21 cellular contexts compared by ENCODE assay signal in genomic region chr22:27630754-27631153, GRCh38.
A peak's percentile ranks its signal among the peaks of the same experiment; 100 is the strongest.
DNase-seq lines count a peak whose midpoint lies in the region; TF ChIP-seq lines count a peak whose summit lies in the region.
"Had no signal": no experiment of that assay in that cellular context is flagged by ENCODE, and none has a peak within 500 bp of the region (broad histone marks: within the 10 kb centered on the region; RNA-seq: fewer than 3 reads in every experiment).

No MANE protein-coding gene starts in this region.

- no peak overlapping the region for H4K8ac ChIP-seq in mesendoderm (ENCODE audit: low read depth, low read length)

- H3K9me3 Mint-ChIP-seq in endodermal cell = peaks cover 1% of the 10 kb centered on the region
- H3K9me3 Mint-ChIP-seq in T-helper 2 cell treated with Interferon-gamma antibody and Interleukin-4, amounts not matched to agents 5 μg/mL and 100 μg/mL, for 36 hours = no peaks in the 10 kb centered on the region
- no peaks in the 10 kb centered on the region for H3K9me3 Mint-ChIP-seq in activated naive CD4-positive, alpha-beta T cell treated with anti-CD3 and anti-CD28 coated beads for 36 hours

- H3K9ac ChIP-seq in HUES48 (ENCODE audit: low read depth, low read length) (no peak overlapping the region), endodermal cell (ENCODE audit: extremely low read depth, low read length, poor library complexity, severe bottlenecking) (no peak overlapping the region), mesendoderm (ENCODE audit: low read length) (no peak overlapping the region)

- 100% methylated on average over 1 of the region's 5 CpGs; no CpG with 5 or more reads in 1 of the 2 experiments for WGBS in endodermal cell (ENCODE audit: insufficient coverage in 1 of 2, insufficient read length in 1 of 2), 2 experiments
- WGBS in mesendoderm (ENCODE audit: extremely low coverage, insufficient coverage, low lambda C conversion rate) = no CpG with 5 or more reads among the region's 5 CpGs

- H2BK5ac ChIP-seq in mesendoderm (ENCODE audit: low read length) = no peak overlapping the region

- H3K18ac ChIP-seq in mesendoderm (ENCODE audit: low read length) = no peak overlapping the region

- no peak overlapping the region for H2BK15ac ChIP-seq in mesendoderm (replicated peaks; ENCODE audit: low read depth)

- H3K79me2 ChIP-seq in mesendoderm (ENCODE audit: control insufficient read depth, insufficient read depth, low read length) = no peaks in the 10 kb centered on the region

- H3K4me3 ChIP-seq in HUES48 (ENCODE audit: low read depth, low read length) (0 out of 2 replicates have a peak overlapping the region, but pooled peaks have one; percentile 7), endodermal cell (ENCODE audit: low read length) (no peak overlapping the region), mesendoderm (ENCODE audit: low read length) (no peak overlapping the region)
- H3K4me3 ChIP-seq: A549, GM12878, K562, MG63 had no signal

- peaks cover 2% of the 10 kb centered on the region for H3K27me3 Mint-ChIP-seq in endodermal cell (ENCODE audit: insufficient read depth)
- H3K27me3 Mint-ChIP-seq in T-helper 2 cell treated with Interferon-gamma antibody and Interleukin-4, amounts not matched to agents 5 μg/mL and 100 μg/mL, for 36 hours (ENCODE audit: low read depth) = no peaks in the 10 kb centered on the region
- peaks cover 16% of the 10 kb centered on the region for H3K27me3 Mint-ChIP-seq in activated naive CD4-positive, alpha-beta T cell treated with anti-CD3 and anti-CD28 coated beads for 36 hours (ENCODE audit: low read depth)

- no peak overlapping the region for H3K27ac Mint-ChIP-seq in endodermal cell
- no peak overlapping the region for H3K27ac Mint-ChIP-seq in T-helper 2 cell treated with Interferon-gamma antibody and Interleukin-4, amounts not matched to agents 5 μg/mL and 100 μg/mL, for 36 hours
- H3K27ac Mint-ChIP-seq in activated naive CD4-positive, alpha-beta T cell treated with anti-CD3 and anti-CD28 coated beads for 36 hours = no peak overlapping the region
- H3K27ac Mint-ChIP-seq: B cell had no signal

- no peak overlapping the region for H3K23ac ChIP-seq in mesendoderm (ENCODE audit: low read length)

- H3K79me1 ChIP-seq in mesendoderm (ENCODE audit: low read length) = no peaks in the 10 kb centered on the region

- H3K27ac ChIP-seq in HUES48 (ENCODE audit: low read depth, low read length) = peak overlapping the region; percentile 35
- peak overlapping the region; percentile 66 for H3K27ac ChIP-seq in endodermal cell (ENCODE audit: low read depth, low read length)
- H3K27ac ChIP-seq in mesendoderm (ENCODE audit: low read depth, low read length) = no peak overlapping the region
- H3K27ac ChIP-seq: A549 had no signal

- H3K36me3 Mint-ChIP-seq in endodermal cell (ENCODE audit: low read depth) = no peaks in the 10 kb centered on the region
- no peaks in the 10 kb centered on the region for H3K36me3 Mint-ChIP-seq in T-helper 2 cell treated with Interferon-gamma antibody and Interleukin-4, amounts not matched to agents 5 μg/mL and 100 μg/mL, for 36 hours (ENCODE audit: low read depth)
- no peaks in the 10 kb centered on the region for H3K36me3 Mint-ChIP-seq in activated naive CD4-positive, alpha-beta T cell treated with anti-CD3 and anti-CD28 coated beads for 36 hours (ENCODE audit: low read depth)

- intact Hi-C loops in activated naive CD4-positive, alpha-beta T cell treated with anti-CD3 and anti-CD28 coated beads for 36 hours (cut with micrococcal nuclease) = no loop called here

- peaks cover 15% of the 10 kb centered on the region for H3K4me1 ChIP-seq in HUES48 (ENCODE audit: control insufficient read depth, insufficient read depth, low read length)
- peaks cover 10% of the 10 kb centered on the region for H3K4me1 ChIP-seq in endodermal cell (ENCODE audit: control insufficient read depth, insufficient read depth, low read length)
- H3K4me1 ChIP-seq in mesendoderm (ENCODE audit: control insufficient read depth, low read depth, low read length) = peaks cover 2% of the 10 kb centered on the region
- H3K4me1 ChIP-seq: A549 had no signal

- H4K5ac ChIP-seq in mesendoderm (ENCODE audit: low read length) = no peak overlapping the region

- H3K27me3 ChIP-seq in HUES48 (ENCODE audit: control insufficient read depth, insufficient read depth, low read length) = no peaks in the 10 kb centered on the region
- H3K27me3 ChIP-seq in endodermal cell (ENCODE audit: control insufficient read depth, insufficient read depth, low read length, poor library complexity, severe bottlenecking) = no peaks in the 10 kb centered on the region
- no peaks in the 10 kb centered on the region for H3K27me3 ChIP-seq in mesendoderm (ENCODE audit: insufficient read depth, low read length, poor library complexity)
- H3K27me3 ChIP-seq: MG63 had no signal

- no peak overlapping the region for H3K4me2 ChIP-seq in mesendoderm (ENCODE audit: low read length)
- H3K4me2 ChIP-seq: A549 had no signal

- H3K4me3 Mint-ChIP-seq in endodermal cell = no peak overlapping the region
- H3K4me3 Mint-ChIP-seq in T-helper 2 cell treated with Interferon-gamma antibody and Interleukin-4, amounts not matched to agents 5 μg/mL and 100 μg/mL, for 36 hours = no peak overlapping the region
- H3K4me3 Mint-ChIP-seq in activated naive CD4-positive, alpha-beta T cell treated with anti-CD3 and anti-CD28 coated beads for 36 hours = no peak overlapping the region
- H3K4me3 Mint-ChIP-seq: B cell had no signal

- no peak overlapping the region for H2BK120ac ChIP-seq in mesendoderm (ENCODE audit: low read depth, low read length)

- no peak overlapping the region for H3K4ac ChIP-seq in mesendoderm (ENCODE audit: low read depth, low read length)

- TF ChIP-seq CTCF in endodermal cell (conservative IDR thresholded peaks at IDR 0.05) = no peak

- CTCF ChIA-PET in activated naive CD4-positive, alpha-beta T cell treated with anti-CD3 and anti-CD28 coated beads for 36 hours (lab: Charles Lee) = no interaction called here

- H3K36me3 ChIP-seq in HUES48 (ENCODE audit: control insufficient read depth, insufficient read depth, low read length) (no peaks in the 10 kb centered on the region), endodermal cell (ENCODE audit: control insufficient read depth, insufficient read depth, low read length) (no peaks in the 10 kb centered on the region), mesendoderm (ENCODE audit: control insufficient read depth, insufficient read depth, low read length) (no peaks in the 10 kb centered on the region)
- H3K36me3 ChIP-seq: MG63 had no signal

- peak overlapping the region; percentile 75 for H3K56ac ChIP-seq in mesendoderm (ENCODE audit: low read length)

- DNase-seq in ELF-1 (ENCODE audit: low read depth, low spot score) = peak; percentile 82
- peak; percentile 73 for DNase-seq in endodermal cell
- DNase-seq in mesendoderm = peak; percentile 70
- no peak for DNase-seq in NCI-H748 (lab: John Stamatoyannopoulos, UW; ENCODE audit: unreplicated experiment)
- DNase-seq in T-helper 2 cell treated with Interferon-gamma antibody and Interleukin-4, amounts not matched to agents 5 μg/mL and 100 μg/mL, for 36 hours (ENCODE audit: low spot score) = no peak
- DNase-seq in activated naive CD4-positive, alpha-beta T cell treated with anti-CD3 and anti-CD28 coated beads for 36 hours = no peak
- no peak for DNase-seq in dermis blood vessel endothelial cell
- DNase-seq: DMS53; EL; HCEC 1CT; MG63; NCI-H1417; NCI-H1694 treated with DMSO at 0.1 percent for 48 hours; NCI-H446; NCI-H69; NK-92 treated with Interleukin-12 subunit alpha and Interleukin-12 subunit beta, amount 100 ng/mL, for 24 hours had no signal

- peaks cover 12% of the 10 kb centered on the region for H3K4me1 Mint-ChIP-seq in endodermal cell
- H3K4me1 Mint-ChIP-seq in T-helper 2 cell treated with Interferon-gamma antibody and Interleukin-4, amounts not matched to agents 5 μg/mL and 100 μg/mL, for 36 hours (ENCODE audit: low read depth) = no peaks in the 10 kb centered on the region
- no peaks in the 10 kb centered on the region for H3K4me1 Mint-ChIP-seq in activated naive CD4-positive, alpha-beta T cell treated with anti-CD3 and anti-CD28 coated beads for 36 hours (ENCODE audit: low read depth)
- H3K4me1 Mint-ChIP-seq: B cell had no signal

- H2AK5ac ChIP-seq in mesendoderm (ENCODE audit: low read length) = no peak overlapping the region

- H3K9me3 ChIP-seq in HUES48 (ENCODE audit: control insufficient read depth, insufficient read depth, low read length) (no peaks in the 10 kb centered on the region), endodermal cell (ENCODE audit: control insufficient read depth, low read length) (no peaks in the 10 kb centered on the region)
- H3K9me3 ChIP-seq: A549, MG63 had no signal

Comparison
In these comparisons a context has a peak if more than half of its experiments do, and no peak if none do; other contexts are left out.
1. DNase-seq: peak in ELF-1 (single experiment), endodermal cell (single experiment) and mesendoderm (single experiment); none in NCI-H748 (single experiment), T-helper 2 cell treated with Interferon-gamma antibody and Interleukin-4, amounts not matched to agents 5 μg/mL and 100 μg/mL, for 36 hours (single experiment), activated naive CD4-positive, alpha-beta T cell treated with anti-CD3 and anti-CD28 coated beads for 36 hours (single experiment) and dermis blood vessel endothelial cell (single experiment).